Comparison of ENCODE assay signal across 20 cellular contexts in genomic region chr2:45382744-45383143, GRCh38.
DNase-seq lines count a peak whose midpoint lies in the region; ATAC-seq and TF ChIP-seq lines count a peak whose summit lies in the region.
"Had no signal": no experiment of that assay in that cellular context is flagged by ENCODE, and none has a peak within 500 bp of the region (broad histone marks: within the 10 kb centered on the region; RNA-seq: fewer than 3 reads in every experiment).

No MANE protein-coding gene starts in this region.

- no peak overlapping the region for H3K4me3 ChIP-seq in SK-N-MC
- H3K4me3 ChIP-seq: colonic mucosa, upper lobe of left lung had no signal

- TF ChIP-seq POLR2A in GM18505 (IDR thresholded peaks at IDR 0.05; ENCODE audit: borderline replicate concordance, extremely low read depth, insufficient read depth, insufficient read length) = no peak

- no peak overlapping the region for H3K27ac ChIP-seq in SK-N-MC
- H3K27ac ChIP-seq: 22Rv1, colonic mucosa, upper lobe of left lung had no signal

- no peaks in the 10 kb centered on the region for H3K9me3 ChIP-seq in SK-N-MC (ENCODE audit: low read depth, low read length)
- H3K9me3 ChIP-seq: colonic mucosa, upper lobe of left lung had no signal

- no peak overlapping the region for H3K9ac ChIP-seq in SK-N-MC (ENCODE audit: insufficient read length)

- DNase-seq in DMS 273 (lab: John Stamatoyannopoulos, UW; ENCODE audit: unreplicated experiment) = peak; percentile 53
- no peak for DNase-seq in DMS 273 treated with DMSO at 0.1 percent for 48 hours (lab: John Stamatoyannopoulos, UW)
- peak; percentile 35 for DNase-seq in SK-N-MC (ENCODE audit: low read depth, low spot score)
- DNase-seq in fibroblast of gingiva (ENCODE audit: low read depth) = peak; percentile 42
- peak; percentile 17 for DNase-seq in stromal cell of bone marrow (ENCODE audit: low read depth)
- DNase-seq: activated CD4-positive, alpha-beta T cell treated with anti-CD3 and anti-CD28 coated beads for 1 hour; activated naive CD8-positive, alpha-beta T cell treated with anti-CD3 and anti-CD28 coated beads, Interleukin-2, amount 10 ng/mL, durations not matched to agents 7 days and 5 days; CD8-positive, alpha-beta memory T cell; colonic mucosa; Karpas-422; left ventricle myocardium superior; natural killer cell; NCI-H774; stimulated activated CD4-positive, alpha-beta T cell treated with anti-CD3 and anti-CD28 coated beads, Interleukin-4, amount 100 ng/mL, for 4 hours; T-helper 17 cell; upper lobe of left lung had no signal

- ATAC-seq in GM19455 (IDR thresholded peaks at IDR 0.05; ENCODE audit: unreplicated experiment) (no peak), HG02870 (IDR thresholded peaks at IDR 0.05; ENCODE audit: unreplicated experiment) (no peak), GM18505 (IDR thresholded peaks at IDR 0.05; ENCODE audit: unreplicated experiment) (no peak)
- ATAC-seq: left ventricle myocardium superior, natural killer cell, T-helper 17 cell had no signal

- H3K36me3 ChIP-seq in SK-N-MC (ENCODE audit: insufficient read depth, low read length) = no peaks in the 10 kb centered on the region
- H3K36me3 ChIP-seq: colonic mucosa had no signal
